Comparison of ENCODE assay signal across 1 cellular context in genomic region chr20:58697867-58698703, GRCh38.
TF ChIP-seq lines count a peak whose summit lies in the region.

No MANE protein-coding gene starts in this region.

TF ChIP-seq in IMR-90, 13 proteins besides CTCF, POLR2A, EP300 and RAD21 (continued from another document):
- no peak for TF ChIP-seq ELK1 (IDR thresholded peaks at IDR 0.05; ENCODE audit: borderline replicate concordance, low read depth, low read length)
- no peak for TF ChIP-seq CEBPB (IDR thresholded peaks at IDR 0.05; ENCODE audit: low read depth, low read length)
- no peak for TF ChIP-seq USF2 (IDR thresholded peaks at IDR 0.05; ENCODE audit: low read depth, low read length)
- TF ChIP-seq CHD1 (IDR thresholded peaks at IDR 0.05; ENCODE audit: low read depth, low read length): no peak
- no peak for TF ChIP-seq SMC3 (IDR thresholded peaks at IDR 0.05; ENCODE audit: low read depth, low read length)
- TF ChIP-seq MAZ (IDR thresholded peaks at IDR 0.05; ENCODE audit: borderline replicate concordance, low read depth, low read length): no peak
- TF ChIP-seq RFX5 (IDR thresholded peaks at IDR 0.05; ENCODE audit: low read depth, low read length): no peak
- no peak for TF ChIP-seq FOS (IDR thresholded peaks at IDR 0.05; ENCODE audit: low read depth, low read length)
TF ChIP-seq in IMR-90: peak in this region for 0.
